ENCODE assay signal across 1 cellular context in the genomic region with DNA sequence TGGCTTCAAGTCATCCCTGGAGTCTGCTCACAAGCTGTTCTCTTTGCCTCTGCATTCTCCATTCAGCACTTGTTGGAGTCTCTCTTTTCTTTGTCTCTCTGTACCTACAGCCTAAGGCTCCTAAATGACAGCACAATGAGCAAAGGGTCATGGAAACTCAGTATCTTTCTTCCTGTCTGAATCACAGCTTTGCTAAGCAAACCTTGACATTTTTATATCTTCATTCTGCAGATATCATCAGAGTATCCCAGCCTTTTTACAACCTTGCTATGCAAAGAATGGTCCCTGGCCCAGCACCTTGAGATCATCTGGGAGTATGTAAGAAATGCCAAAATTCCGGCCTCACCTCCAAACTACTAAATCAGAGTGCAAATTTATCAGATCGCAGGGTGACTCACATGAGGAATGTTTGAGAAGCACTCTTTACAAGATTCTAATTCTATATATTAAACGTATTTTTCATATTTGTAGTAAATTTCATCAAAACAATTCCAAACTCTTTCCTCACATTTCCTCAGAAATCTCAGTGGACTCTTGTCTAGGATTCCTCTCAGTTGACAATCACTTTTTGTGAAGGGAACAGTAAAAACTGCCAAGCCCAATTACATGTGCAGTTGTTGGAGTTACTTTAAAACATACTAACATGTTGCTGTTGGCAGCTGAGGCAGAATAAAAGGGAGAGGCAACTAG.
TF ChIP-seq lines count a peak whose summit lies in the region.

No MANE protein-coding gene starts in this region.

TF ChIP-seq in IMR-90, 13 proteins besides CTCF, POLR2A, EP300 and RAD21:
- TF ChIP-seq CEBPB (IDR thresholded peaks at IDR 0.05; ENCODE audit: low read depth, low read length) (no peak), NFE2L2 (IDR thresholded peaks at IDR 0.05; ENCODE audit: low read depth, low read length) (no peak), MXI1 (IDR thresholded peaks at IDR 0.05; ENCODE audit: borderline replicate concordance, low read depth, low read length) (no peak), FOS (IDR thresholded peaks at IDR 0.05; ENCODE audit: low read depth, low read length) (no peak), RFX5 (IDR thresholded peaks at IDR 0.05; ENCODE audit: low read depth, low read length) (no peak), CHD1 (IDR thresholded peaks at IDR 0.05; ENCODE audit: low read depth, low read length) (no peak), SMC3 (IDR thresholded peaks at IDR 0.05; ENCODE audit: low read depth, low read length) (no peak), MAFK (IDR thresholded peaks at IDR 0.05; ENCODE audit: low read depth, low read length) (no peak), MAZ (IDR thresholded peaks at IDR 0.05; ENCODE audit: borderline replicate concordance, low read depth, low read length) (no peak), RCOR1 (IDR thresholded peaks at IDR 0.05; ENCODE audit: insufficient replicate concordance, low read length) (no peak), BHLHE40 (IDR thresholded peaks at IDR 0.05; ENCODE audit: low read depth, low read length) (no peak)
- TF ChIP-seq, protein P1, sequence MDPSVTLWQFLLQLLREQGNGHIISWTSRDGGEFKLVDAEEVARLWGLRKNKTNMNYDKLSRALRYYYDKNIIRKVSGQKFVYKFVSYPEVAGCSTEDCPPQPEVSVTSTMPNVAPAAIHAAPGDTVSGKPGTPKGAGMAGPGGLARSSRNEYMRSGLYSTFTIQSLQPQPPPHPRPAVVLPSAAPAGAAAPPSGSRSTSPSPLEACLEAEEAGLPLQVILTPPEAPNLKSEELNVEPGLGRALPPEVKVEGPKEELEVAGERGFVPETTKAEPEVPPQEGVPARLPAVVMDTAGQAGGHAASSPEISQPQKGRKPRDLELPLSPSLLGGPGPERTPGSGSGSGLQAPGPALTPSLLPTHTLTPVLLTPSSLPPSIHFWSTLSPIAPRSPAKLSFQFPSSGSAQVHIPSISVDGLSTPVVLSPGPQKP (IDR thresholded peaks at IDR 0.05; ENCODE audit: borderline replicate concordance, low read depth, low read length) = no peak
- TF ChIP-seq, protein P2, sequence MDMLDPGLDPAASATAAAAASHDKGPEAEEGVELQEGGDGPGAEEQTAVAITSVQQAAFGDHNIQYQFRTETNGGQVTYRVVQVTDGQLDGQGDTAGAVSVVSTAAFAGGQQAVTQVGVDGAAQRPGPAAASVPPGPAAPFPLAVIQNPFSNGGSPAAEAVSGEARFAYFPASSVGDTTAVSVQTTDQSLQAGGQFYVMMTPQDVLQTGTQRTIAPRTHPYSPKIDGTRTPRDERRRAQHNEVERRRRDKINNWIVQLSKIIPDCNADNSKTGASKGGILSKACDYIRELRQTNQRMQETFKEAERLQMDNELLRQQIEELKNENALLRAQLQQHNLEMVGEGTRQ (IDR thresholded peaks at IDR 0.05; ENCODE audit: low read depth, low read length) = no peak
